ENCODE assay signal across 9 cellular contexts in genomic region chr9:19922476-19923118, GRCh38.
DNase-seq lines count a peak whose midpoint lies in the region; ATAC-seq, FAIRE-seq and TF ChIP-seq lines count a peak whose summit lies in the region.
"Had no signal": no experiment of that assay in that cellular context is flagged by ENCODE, and none has a peak within 500 bp of the region (broad histone marks: within the 10 kb centered on the region; RNA-seq: fewer than 3 reads in every experiment).

No MANE protein-coding gene starts in this region.

- H3K4me3 ChIP-seq in BJ (ENCODE audit: low read depth, low read length) (no peak overlapping the region), SJCRH30 (no peak overlapping the region), upper lobe of right lung (no peak overlapping the region)
- H3K4me3 ChIP-seq: HAP-1 had no signal

- CTCF ChIA-PET in BJ (lab: Yijun Ruan, JAX): interaction anchor here (1.0 to 1.8 kb wide), 4 partner anchors 11 to 1019 kb away, joined by 3 to 5 read pairs (median 4); no protein-coding TSS in a partner anchor

- no peak for ATAC-seq in upper lobe of right lung
- ATAC-seq in stimulated activated naive CD8-positive, alpha-beta T cell treated with anti-CD3 and anti-CD28 coated beads, Interleukin-15, Interleukin-2, amounts not matched to agents 100 U/mL and 50 U/mL, for 24 hours: no peak
- no peak for ATAC-seq in HG03159 (IDR thresholded peaks at IDR 0.05; ENCODE audit: unreplicated experiment)

- DNase-seq in BJ (ENCODE audit: low read depth) (no peak), SJCRH30 (peak; percentile 20 to 61), head of caudate nucleus (peak; percentile 25 to 92 (median 78)), upper lobe of right lung (no peak), GM19239 (ENCODE audit: insufficient read length, low spot score) (no peak)
- DNase-seq in stimulated activated naive CD8-positive, alpha-beta T cell treated with anti-CD3 and anti-CD28 coated beads, Interleukin-15, Interleukin-2, amounts not matched to agents 100 U/mL and 50 U/mL, for 24 hours: no peak

- no peaks in the 10 kb centered on the region for H3K36me3 ChIP-seq in BJ (ENCODE audit: control insufficient read depth, insufficient read depth, low read length)
- no peaks in the 10 kb centered on the region for H3K36me3 ChIP-seq in SJCRH30
- no peaks in the 10 kb centered on the region for H3K36me3 ChIP-seq in upper lobe of right lung
- H3K36me3 ChIP-seq: HAP-1 had no signal

- no peaks in the 10 kb centered on the region for H3K4me1 ChIP-seq in SJCRH30
- H3K4me1 ChIP-seq in upper lobe of right lung: peaks cover 6% of the 10 kb centered on the region
- H3K4me1 ChIP-seq: HAP-1 had no signal

- intact Hi-C loops in head of caudate nucleus (cut with DNase I) (loop anchor here (5.0 to 10.0 kb wide), 4 partner anchors 278 to 1192 kb away; partner anchors contain the start of gene MLLT3), upper lobe of right lung (cut with DNase I) (loop anchor here (10.0 kb wide), 1 partner anchor 1192 kb away; no protein-coding TSS in a partner anchor)

- TF ChIP-seq EP300 in Ishikawa (IDR thresholded peaks at IDR 0.05; ENCODE audit: borderline replicate concordance): no peak

- H3K27ac ChIP-seq in SJCRH30: no peak overlapping the region
- no peak overlapping the region for H3K27ac ChIP-seq in upper lobe of right lung

- TF ChIP-seq CTCF in BJ (IDR thresholded peaks at IDR 0.05; ENCODE audit: insufficient read depth, low read depth, low read length): peak; percentile 38
- peak; percentile 29 for TF ChIP-seq CTCF in upper lobe of right lung (IDR thresholded peaks at IDR 0.05)

- POLR2A ChIA-PET in BJ (lab: Charles Lee): no interaction called here

- H3K9me3 ChIP-seq in SJCRH30 (replicated peaks): no peaks in the 10 kb centered on the region
- no peaks in the 10 kb centered on the region for H3K9me3 ChIP-seq in upper lobe of right lung
- H3K9me3 ChIP-seq: HAP-1 had no signal

- FAIRE-seq in GM19239 (lab: Jason Lieb, UNC): no peak

- H3K27me3 ChIP-seq in BJ (ENCODE audit: control insufficient read depth, insufficient read depth, low read length) (peaks cover 5% of the 10 kb centered on the region), SJCRH30 (no peaks in the 10 kb centered on the region), upper lobe of right lung (no peaks in the 10 kb centered on the region)

- peak; percentile 45 for TF ChIP-seq RAD21 in Ishikawa (IDR thresholded peaks at IDR 0.05; ENCODE audit: low read depth)

TF ChIP-seq in Ishikawa, 13 proteins besides CTCF, POLR2A, EP300 and RAD21:
- TF ChIP-seq TEAD4 (IDR thresholded peaks at IDR 0.05) (no peak), TAF1 (IDR thresholded peaks at IDR 0.05; ENCODE audit: low read depth) (no peak), FOXM1 (IDR thresholded peaks at IDR 0.05; ENCODE audit: borderline replicate concordance, low read depth) (no peak), ZBTB7A (IDR thresholded peaks at IDR 0.05; ENCODE audit: low read depth) (no peak), TCF12 (IDR thresholded peaks at IDR 0.05; ENCODE audit: low read depth) (no peak), CREB1 (IDR thresholded peaks at IDR 0.05; ENCODE audit: low read depth) (no peak), REST (IDR thresholded peaks at IDR 0.05; ENCODE audit: low read depth) (no peak), YY1 (IDR thresholded peaks at IDR 0.05; ENCODE audit: low read depth) (no peak), NFIC (IDR thresholded peaks at IDR 0.05) (no peak), MAX (IDR thresholded peaks at IDR 0.05) (no peak)
- TF ChIP-seq, protein P1, sequence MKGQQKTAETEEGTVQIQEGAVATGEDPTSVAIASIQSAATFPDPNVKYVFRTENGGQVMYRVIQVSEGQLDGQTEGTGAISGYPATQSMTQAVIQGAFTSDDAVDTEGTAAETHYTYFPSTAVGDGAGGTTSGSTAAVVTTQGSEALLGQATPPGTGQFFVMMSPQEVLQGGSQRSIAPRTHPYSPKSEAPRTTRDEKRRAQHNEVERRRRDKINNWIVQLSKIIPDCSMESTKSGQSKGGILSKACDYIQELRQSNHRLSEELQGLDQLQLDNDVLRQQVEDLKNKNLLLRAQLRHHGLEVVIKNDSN (IDR thresholded peaks at IDR 0.05): no peak

Comparison
In these comparisons a context has a peak if more than half of its experiments do, and no peak if none do; other contexts are left out.
1. DNase-seq: peak in SJCRH30 (2 of 2) and head of caudate nucleus (42 of 42); none in BJ (single experiment), upper lobe of right lung (single experiment), stimulated activated naive CD8-positive, alpha-beta T cell treated with anti-CD3 and anti-CD28 coated beads, Interleukin-15, Interleukin-2, amounts not matched to agents 100 U/mL and 50 U/mL, for 24 hours (single experiment) and GM19239 (single experiment).